ENCODE assay signal across 27 cellular contexts in genomic region chr1:214574598-214575411, GRCh38. TPM values are rescaled to one million over a fixed set of nuclear protein-coding genes. Genes with fewer than 3 reads are reported as not detected.
DNase-seq lines count a peak whose midpoint lies in the region; ATAC-seq and TF ChIP-seq lines count a peak whose summit lies in the region.
"Had no signal": no experiment of that assay in that cellular context is flagged by ENCODE, and none has a peak within 500 bp of the region (broad histone marks: within the 10 kb centered on the region; RNA-seq: fewer than 3 reads in every experiment).

No MANE protein-coding gene starts in this region.

- H4K20me1 ChIP-seq in MM.1S (ENCODE audit: insufficient read depth, low read length) = no peaks in the 10 kb centered on the region

- TF ChIP-seq EP300 in suprapubic skin (IDR thresholded peaks at IDR 0.05) = no peak

- no TSS peak for BruUV-seq in MCF 10A (replicated peaks; lab: Mats Ljungman, UMichigan)

- H3K9me3 ChIP-seq in MM.1S (replicated peaks; ENCODE audit: insufficient read depth, low read length) = no peaks in the 10 kb centered on the region
- no peaks in the 10 kb centered on the region for H3K9me3 ChIP-seq in suprapubic skin
- H3K9me3 ChIP-seq: thyroid gland had no signal

- no peak for TF ChIP-seq POLR2A in suprapubic skin (IDR thresholded peaks at IDR 0.05)

- H3K27me3 Mint-ChIP-seq in MCF 10A (ENCODE audit: insufficient read depth, unreplicated experiment) = no peaks in the 10 kb centered on the region
- peaks cover 11% of the 10 kb centered on the region for H3K27me3 Mint-ChIP-seq in activated CD4-positive, alpha-beta memory T cell treated with anti-CD3 and anti-CD28 coated beads, Interleukin-2, amount 10 ng/mL, durations not matched to agents 7 days and 5 days
- H3K27me3 Mint-ChIP-seq: CD4-positive, alpha-beta T cell had no signal

- CTCF ChIA-PET in MCF 10A (lab: Yijun Ruan, JAX) = interaction anchor here (0.6 to 15.0 kb wide), 16 partner anchors 9 to 1754 kb away, joined by 3 to 291 read pairs (median 4); partner anchors contain the start of gene PTPN14
- CTCF ChIA-PET in activated CD4-positive, alpha-beta memory T cell treated with anti-CD3 and anti-CD28 coated beads, Interleukin-2, amount 10 ng/mL, durations not matched to agents 7 days and 5 days (lab: Charles Lee) = interaction anchor here (1.4 kb wide), 1 partner anchor 10 kb away, joined by 5 read pairs; no protein-coding TSS in a partner anchor

- peak overlapping the region; percentile 95 for H3K27ac Mint-ChIP-seq in MCF 10A (ENCODE audit: low read depth, unreplicated experiment)
- H3K27ac Mint-ChIP-seq in activated CD4-positive, alpha-beta memory T cell treated with anti-CD3 and anti-CD28 coated beads, Interleukin-2, amount 10 ng/mL, durations not matched to agents 7 days and 5 days = no peak overlapping the region
- H3K27ac Mint-ChIP-seq: activated CD4-positive, alpha-beta T cell treated with anti-CD3 and anti-CD28 coated beads, Interleukin-2, amount 10 ng/mL, durations not matched to agents 24 days and 14 days; activated naive CD4-positive, alpha-beta T cell treated with anti-CD3 and anti-CD28 coated beads, Interleukin-2, amount 50 U/mL, for 24 hours; CD4-positive, alpha-beta T cell; naive thymus-derived CD8-positive, alpha-beta T cell; T-helper 2 cell treated with Interferon-gamma antibody and Interleukin-4, amounts not matched to agents 5 μg/mL and 100 μg/mL, for 36 hours had no signal

- H2AFZ ChIP-seq in MM.1S (ENCODE audit: low read length) = no peak overlapping the region
- H2AFZ ChIP-seq: hepatocyte had no signal

- TF ChIP-seq CTCF in MM.1S (IDR thresholded peaks at IDR 0.05; ENCODE audit: low read length) (no peak), MCF 10A (IDR thresholded peaks at IDR 0.05; ENCODE audit: unreplicated experiment) (no peak), suprapubic skin (IDR thresholded peaks at IDR 0.05) (no peak)

- peaks cover 7% of the 10 kb centered on the region for H3K9me3 Mint-ChIP-seq in MCF 10A (ENCODE audit: unreplicated experiment)
- H3K9me3 Mint-ChIP-seq in activated CD4-positive, alpha-beta memory T cell treated with anti-CD3 and anti-CD28 coated beads, Interleukin-2, amount 10 ng/mL, durations not matched to agents 7 days and 5 days = peaks cover 16% of the 10 kb centered on the region

- H3K36me3 Mint-ChIP-seq in MCF 10A (ENCODE audit: insufficient read depth, unreplicated experiment) = peaks cover 16% of the 10 kb centered on the region
- peaks cover 12% of the 10 kb centered on the region for H3K36me3 Mint-ChIP-seq in activated CD4-positive, alpha-beta memory T cell treated with anti-CD3 and anti-CD28 coated beads, Interleukin-2, amount 10 ng/mL, durations not matched to agents 7 days and 5 days (ENCODE audit: low read depth)

- ATAC-seq in HG02981 (IDR thresholded peaks at IDR 0.05; ENCODE audit: unreplicated experiment) = no peak
- ATAC-seq: left ventricle myocardium superior; naive thymus-derived CD8-positive, alpha-beta T cell; right cardiac atrium; stimulated activated naive CD8-positive, alpha-beta T cell treated with anti-CD3 and anti-CD28 coated beads, Interleukin-15, Interleukin-2, amounts not matched to agents 100 U/mL and 50 U/mL, for 24 hours had no signal

- no peaks in the 10 kb centered on the region for H3K79me2 ChIP-seq in MM.1S (ENCODE audit: low read length)
- H3K79me2 ChIP-seq: hepatocyte had no signal

- H3K36me3 ChIP-seq in MM.1S (replicated peaks; ENCODE audit: insufficient read depth, low read length) (no peaks in the 10 kb centered on the region), suprapubic skin (no peaks in the 10 kb centered on the region)
- H3K36me3 ChIP-seq: ascending aorta, thyroid gland had no signal

- intact Hi-C loops in MCF 10A (cut with micrococcal nuclease) = loop anchor here (2.0 kb wide), 1 partner anchor 98 kb away; no protein-coding TSS in a partner anchor

- no peaks in the 10 kb centered on the region for H3F3A ChIP-seq in MM.1S (ENCODE audit: insufficient read depth, low read length)

- H3K4me2 ChIP-seq in MM.1S (ENCODE audit: low read depth, low read length) = no peak overlapping the region
- H3K4me2 ChIP-seq: hepatocyte had no signal

- POLR2A ChIA-PET in MCF 10A (lab: Yijun Ruan, JAX) = interaction anchor here (0.5 to 31.1 kb wide), 41 partner anchors 1 to 995 kb away, joined by 3 to 2189 read pairs (median 4); partner anchors contain the start of genes KCTD3, PTPN14 and SMYD2
- POLR2A ChIA-PET in activated CD4-positive, alpha-beta memory T cell treated with anti-CD3 and anti-CD28 coated beads, Interleukin-2, amount 10 ng/mL, durations not matched to agents 7 days and 5 days (lab: Charles Lee) = no interaction called here

- H3K27ac ChIP-seq in MM.1S (ENCODE audit: low read length) = no peak overlapping the region
- peak overlapping the region; percentile 88 for H3K27ac ChIP-seq in suprapubic skin
- H3K27ac ChIP-seq: dorsolateral prefrontal cortex, hepatocyte, thyroid gland had no signal

- no peak overlapping the region for H3K9ac ChIP-seq in MM.1S (ENCODE audit: low read length)

- DNase-seq in MM.1S = peak; percentile 25
- DNase-seq in MCF 10A (ENCODE audit: unreplicated experiment) = peak; percentile 88
- DNase-seq in iris pigment epithelial cell (ENCODE audit: low read depth) = peak; percentile 47
- no peak for DNase-seq in suprapubic skin (ENCODE audit: low spot score in 2 of 2)
- no peak for DNase-seq in activated CD8-positive, alpha-beta memory T cell treated with anti-CD3 and anti-CD28 coated beads, Interleukin-2, amount 50 U/mL, for 4 hours
- no peak for DNase-seq in activated CD4-positive, alpha-beta memory T cell treated with anti-CD3 and anti-CD28 coated beads, Interleukin-2, amount 10 ng/mL, durations not matched to agents 7 days and 5 days
- DNase-seq: activated CD4-positive, alpha-beta T cell treated with anti-CD3 and anti-CD28 coated beads, Interleukin-2, amount 10 ng/mL, durations not matched to agents 24 days and 14 days; CD4-positive, alpha-beta T cell; dorsolateral prefrontal cortex; foreskin fibroblast; KBM-7; left ventricle myocardium superior; midbrain; naive thymus-derived CD8-positive, alpha-beta T cell; NCI-H187; NCI-H2171 treated with DMSO at 0.1 percent for 48 hours; NCI-H524; right cardiac atrium; stimulated activated CD4-positive, alpha-beta T cell treated with anti-CD3 and anti-CD28 coated beads, Interleukin-15, amount 100 ng/mL, for 24 hours; stimulated activated naive CD8-positive, alpha-beta T cell treated with anti-CD3 and anti-CD28 coated beads, Interleukin-15, Interleukin-2, amounts not matched to agents 100 U/mL and 50 U/mL, for 24 hours; thyroid gland had no signal

- no peaks in the 10 kb centered on the region for H3K9me2 ChIP-seq in MM.1S (replicated peaks; ENCODE audit: insufficient read depth, low read length)

- 63% methylated on average over 3 of the region's 3 CpGs for whole genome bisulfite sequencing in suprapubic skin

- H3K4me1 Mint-ChIP-seq in MCF 10A (ENCODE audit: insufficient read depth, unreplicated experiment) = peaks cover 53% of the 10 kb centered on the region
- no peaks in the 10 kb centered on the region for H3K4me1 Mint-ChIP-seq in activated CD4-positive, alpha-beta memory T cell treated with anti-CD3 and anti-CD28 coated beads, Interleukin-2, amount 10 ng/mL, durations not matched to agents 7 days and 5 days
- H3K4me1 Mint-ChIP-seq: activated CD4-positive, alpha-beta T cell treated with anti-CD3 and anti-CD28 coated beads, Interleukin-2, amount 10 ng/mL, durations not matched to agents 24 days and 14 days; activated naive CD4-positive, alpha-beta T cell treated with anti-CD3 and anti-CD28 coated beads, Interleukin-2, amount 50 U/mL, for 24 hours; central memory CD8-positive, alpha-beta T cell; naive thymus-derived CD8-positive, alpha-beta T cell had no signal

- no peak overlapping the region for H3K4me3 ChIP-seq in MM.1S (ENCODE audit: low read length)
- no peak overlapping the region for H3K4me3 ChIP-seq in suprapubic skin
- H3K4me3 ChIP-seq: ascending aorta, dorsolateral prefrontal cortex, hepatocyte, thyroid gland had no signal

- peaks cover 7% of the 10 kb centered on the region; the same call in 1 of the 2 replicates for H3K4me1 ChIP-seq in MM.1S (ENCODE audit: low read length)
- peaks cover 38% of the 10 kb centered on the region for H3K4me1 ChIP-seq in suprapubic skin
- H3K4me1 ChIP-seq: thyroid gland had no signal

- H3K27me3 ChIP-seq in MM.1S (replicated peaks; ENCODE audit: insufficient read depth, low read length) (no peaks in the 10 kb centered on the region), suprapubic skin (no peaks in the 10 kb centered on the region)
- H3K27me3 ChIP-seq: ascending aorta, dorsolateral prefrontal cortex, hepatocyte, thyroid gland had no signal

- peak overlapping the region; percentile 59 for H3K4me3 Mint-ChIP-seq in MCF 10A (ENCODE audit: unreplicated experiment)
- no peak overlapping the region for H3K4me3 Mint-ChIP-seq in activated CD4-positive, alpha-beta memory T cell treated with anti-CD3 and anti-CD28 coated beads, Interleukin-2, amount 10 ng/mL, durations not matched to agents 7 days and 5 days
- H3K4me3 Mint-ChIP-seq: activated CD4-positive, alpha-beta T cell treated with anti-CD3 and anti-CD28 coated beads, Interleukin-2, amount 10 ng/mL, durations not matched to agents 24 days and 14 days; activated naive CD4-positive, alpha-beta T cell treated with anti-CD3 and anti-CD28 coated beads, Interleukin-2, amount 50 U/mL, for 24 hours; CD4-positive, alpha-beta T cell; central memory CD8-positive, alpha-beta T cell; naive thymus-derived CD8-positive, alpha-beta T cell; T-helper 2 cell treated with Interferon-gamma antibody and Interleukin-4, amounts not matched to agents 5 μg/mL and 100 μg/mL, for 36 hours had no signal

RNA-seq across cellular contexts. Expression of gene PTPN14, which starts 23.4 kb away (rescaled TPM):
- 240 and 243 TPM in 2 replicates for total RNA-seq in MCF 10A (2022)
- 100 to 1,000 TPM in 2 of 4 donors, 10 to 100 TPM in 2; 67.9 to 159 (median 96.4) TPM for total RNA-seq in suprapubic skin
- total RNA-seq in activated CD4-positive, alpha-beta memory T cell treated with anti-CD3 and anti-CD28 coated beads, Interleukin-2, amount 10 ng/mL, durations not matched to agents 7 days and 5 days = under 1 TPM; 0.20 to 0.28 TPM

RNA-seq across cellular contexts. Expression of gene CENPF, which starts 28.2 kb away (rescaled TPM):
- total RNA-seq in MCF 10A (2022) (88.8 and 135 TPM in 2 replicates), suprapubic skin (1 to 10 TPM; 5.0 to 7.8 (median 5.9) TPM)
- total RNA-seq in activated CD4-positive, alpha-beta memory T cell treated with anti-CD3 and anti-CD28 coated beads, Interleukin-2, amount 10 ng/mL, durations not matched to agents 7 days and 5 days = 100 to 1,000 TPM; 125 to 135 TPM

Comparison
In these comparisons a context has a peak if more than half of its experiments do, and no peak if none do; other contexts are left out.
1. DNase-seq: peak in MM.1S (single experiment), MCF 10A (single experiment) and iris pigment epithelial cell (single experiment); none in suprapubic skin (0 of 2), activated CD8-positive, alpha-beta memory T cell treated with anti-CD3 and anti-CD28 coated beads, Interleukin-2, amount 50 U/mL, for 4 hours (single experiment) and activated CD4-positive, alpha-beta memory T cell treated with anti-CD3 and anti-CD28 coated beads, Interleukin-2, amount 10 ng/mL, durations not matched to agents 7 days and 5 days (single experiment).
2. RNA of gene PTPN14, which starts 23.4 kb away (total RNA-seq): 240 to 243 TPM in MCF 10A and 67.9 to 159 TPM in suprapubic skin; 0.20 to 0.28 TPM in activated CD4-positive, alpha-beta memory T cell treated with anti-CD3 and anti-CD28 coated beads, Interleukin-2, amount 10 ng/mL, durations not matched to agents 7 days and 5 days; every median in the first group is over 10 times any median in the second.
3. RNA of gene CENPF, which starts 28.2 kb away (total RNA-seq): 88.8 to 135 TPM in MCF 10A and 125 to 135 TPM in activated CD4-positive, alpha-beta memory T cell treated with anti-CD3 and anti-CD28 coated beads, Interleukin-2, amount 10 ng/mL, durations not matched to agents 7 days and 5 days; 5.0 to 7.8 TPM in suprapubic skin; every median in the first group is over 10 times any median in the second.